ENCODE assay signal across 9 cellular contexts in genomic region chr3:124260206-124260915, GRCh38.
DNase-seq lines count a peak whose midpoint lies in the region; ATAC-seq, FAIRE-seq and TF ChIP-seq lines count a peak whose summit lies in the region.
"Had no signal": no experiment of that assay in that cellular context is flagged by ENCODE, and none has a peak within 500 bp of the region (broad histone marks: within the 10 kb centered on the region; RNA-seq: fewer than 3 reads in every experiment).

No MANE protein-coding gene starts in this region.

- no peaks in the 10 kb centered on the region for H3K9me3 ChIP-seq in pancreas

- no peaks in the 10 kb centered on the region for H3K36me3 ChIP-seq in pancreas

- no peak overlapping the region for H3K4me3 ChIP-seq in pancreas

- intact Hi-C loops in pancreas (cut with DNase I), result no loop called here

- 91 to 100% methylated on average over 1 of the region's 1 CpG for WGBS in pancreas, 2 donors

- DNase-seq in DMS79 (lab: John Stamatoyannopoulos, UW), result peak; percentile 74
- DNase-seq in RPMI7951 (ENCODE audit: low read depth), result peak; percentile 89
- peak; percentile 75 for DNase-seq in fibroblast of peridontal ligament (ENCODE audit: extremely low read depth)
- DNase-seq in pancreas, result peak in 1 of 6 donors; percentile 17
- DNase-seq in NCI-H1092 treated with DMSO at 0.1 percent for 48 hours (lab: John Stamatoyannopoulos, UW), result no peak
- DNase-seq in stimulated activated naive CD4-positive, alpha-beta T cell treated with Interleukin-2 at 50 U/mL for 16 hours (lab: John Stamatoyannopoulos, UW), result no peak
- no peak for DNase-seq in NAMALWA (ENCODE audit: low spot score)
- DNase-seq: activated CD4-positive, CD25-positive, alpha-beta regulatory T cell treated with anti-CD3 and anti-CD28 coated beads, Interleukin-2, amount 50 U/mL, for 72 hours had no signal

- no peak for TF ChIP-seq CTCF in pancreas (IDR thresholded peaks at IDR 0.05)

- no peaks in the 10 kb centered on the region for H3K27me3 ChIP-seq in pancreas

- H3K27ac ChIP-seq in pancreas, result no peak overlapping the region

- no peak for FAIRE-seq in pancreas (lab: Jason Lieb, UNC)

- H3K4me1 ChIP-seq in pancreas, result no peaks in the 10 kb centered on the region

- ATAC-seq in pancreas (peak in 3 of 4 donors; percentile 68 to 79 (median 77)), HG03196 (IDR thresholded peaks at IDR 0.05; ENCODE audit: unreplicated experiment) (no peak)

Comparison
In these comparisons a context has a peak if more than half of its experiments do, and no peak if none do; other contexts are left out.
1. DNase-seq: peak in DMS79 (single experiment), RPMI7951 (single experiment) and fibroblast of peridontal ligament (single experiment); none in NCI-H1092 treated with DMSO at 0.1 percent for 48 hours (single experiment), stimulated activated naive CD4-positive, alpha-beta T cell treated with Interleukin-2 at 50 U/mL for 16 hours (single experiment) and NAMALWA (single experiment).